In the genomic region with DNA sequence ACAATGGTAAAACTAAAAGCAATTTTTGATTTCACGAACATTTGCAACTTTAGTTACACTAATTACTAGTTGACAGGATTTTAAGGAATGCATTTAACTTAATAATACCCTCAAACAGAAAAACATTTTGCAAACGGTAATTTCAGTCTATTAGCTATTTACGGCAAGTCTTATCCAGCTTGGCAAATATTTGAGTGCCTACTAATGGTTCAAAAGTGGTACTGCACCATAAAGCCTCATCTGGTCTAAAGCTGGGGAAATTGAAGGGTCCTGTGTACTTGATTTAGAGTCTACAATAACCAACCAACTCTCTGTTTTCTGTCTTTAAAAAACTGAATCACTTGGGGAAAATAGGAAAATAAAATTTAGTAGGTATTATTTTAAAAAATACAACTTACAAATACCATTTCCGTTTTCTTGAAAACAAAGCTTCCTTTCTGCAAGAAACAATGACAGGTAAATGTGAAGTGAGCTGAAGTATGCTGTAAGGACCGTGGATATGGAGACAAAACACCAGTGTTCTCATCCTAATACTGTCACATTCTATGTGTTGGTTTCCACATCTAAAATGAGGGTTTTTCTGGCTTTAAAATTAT, we compare ENCODE assay signal across 9 cellular contexts.
DNase-seq lines count a peak whose midpoint lies in the region; ATAC-seq, FAIRE-seq and TF ChIP-seq lines count a peak whose summit lies in the region.
"Had no signal": no experiment of that assay in that cellular context is flagged by ENCODE, and none has a peak within 500 bp of the region (broad histone marks: within the 10 kb centered on the region; RNA-seq: fewer than 3 reads in every experiment).

No MANE protein-coding gene starts in this region.

- ATAC-seq in GM18502 (IDR thresholded peaks at IDR 0.05; ENCODE audit: poor library complexity, unreplicated experiment) (peak; percentile 80), HG03045 (IDR thresholded peaks at IDR 0.05; ENCODE audit: unreplicated experiment) (peak; percentile 50), pancreas (peak in 3 of 4 donors; percentile 55 to 67 (median 55))

- intact Hi-C loops in pancreas (cut with DNase I), result no loop called here

- FAIRE-seq in pancreas (lab: Jason Lieb, UNC), result no peak

- no peaks in the 10 kb centered on the region for H3K27me3 ChIP-seq in pancreas
- H3K27me3 ChIP-seq: neutrophil had no signal

- no peaks in the 10 kb centered on the region for H3K9me3 ChIP-seq in pancreas
- H3K9me3 ChIP-seq: neutrophil had no signal

- peak in 2 of 4 donors; percentile 15 to 64 for TF ChIP-seq CTCF in pancreas (IDR thresholded peaks at IDR 0.05)

- H3K4me3 ChIP-seq in pancreas, result no peak overlapping the region

- DNase-seq in AG08396 (ENCODE audit: low spot score), result peak; percentile 24
- peak; percentile 2 for DNase-seq in NCI-H524 treated with DMSO at 0.1 percent for 48 hours (lab: John Stamatoyannopoulos, UW)
- peak; percentile 60 for DNase-seq in dermis blood vessel endothelial cell
- DNase-seq in pancreas, result no peak
- DNase-seq in mucosa of gallbladder (ENCODE audit: low spot score), result no peak
- no peak for DNase-seq in T-helper 1 cell

- no peak overlapping the region for H3K27ac ChIP-seq in pancreas
- H3K27ac ChIP-seq: neutrophil had no signal

- H3K36me3 ChIP-seq in pancreas, result no peaks in the 10 kb centered on the region
- H3K36me3 ChIP-seq: neutrophil had no signal

- H3K4me1 ChIP-seq in pancreas, result no peaks in the 10 kb centered on the region

- WGBS in pancreas, 2 donors, result 22 to 25% methylated on average over 5 of the region's 5 CpGs

Comparison
In these comparisons a context has a peak if more than half of its experiments do, and no peak if none do; other contexts are left out.
1. DNase-seq: peak in AG08396 (single experiment), NCI-H524 treated with DMSO at 0.1 percent for 48 hours (single experiment) and dermis blood vessel endothelial cell (single experiment); none in pancreas (0 of 6), mucosa of gallbladder (single experiment) and T-helper 1 cell (0 of 5).
2. Peak in every context shown above with its lines, with median percentiles within 50 percentile points of each other: ATAC-seq.